ENCODE assay signal across 25 cellular contexts in genomic region chr15:31163769-31164572, GRCh38.
A peak's percentile ranks its signal among the peaks of the same experiment; 100 is the strongest.
DNase-seq lines count a peak whose midpoint lies in the region; ATAC-seq, FAIRE-seq and TF ChIP-seq lines count a peak whose summit lies in the region.
"Had no signal": no experiment of that assay in that cellular context is flagged by ENCODE, and none has a peak within 500 bp of the region (broad histone marks: within the 10 kb centered on the region; RNA-seq: fewer than 3 reads in every experiment).

No MANE protein-coding gene starts in this region.

- no peaks in the 10 kb centered on the region for H3K36me3 ChIP-seq in breast epithelium
- no peaks in the 10 kb centered on the region for H3K36me3 ChIP-seq in astrocyte (ENCODE audit: insufficient read depth, low read length)
- no peaks in the 10 kb centered on the region for H3K36me3 ChIP-seq in kidney epithelial cell (ENCODE audit: control insufficient read depth, insufficient read depth, low read length)
- H3K36me3 ChIP-seq: cardiac muscle cell, uterus had no signal

- no peak for FAIRE-seq in astrocyte (lab: Jason Lieb, UNC)
- FAIRE-seq: K562 had no signal

- H3K4me2 ChIP-seq in astrocyte (ENCODE audit: low read length), result no peak overlapping the region

- peak overlapping the region; percentile 44 for H3K27ac Mint-ChIP-seq in MCF 10A (ENCODE audit: low read depth, unreplicated experiment)
- peak overlapping the region; percentile 4 for H3K27ac Mint-ChIP-seq in astrocyte (ENCODE audit: unreplicated experiment)
- H3K27ac Mint-ChIP-seq in type B pancreatic cell, result peak overlapping the region; percentile 21
- H3K27ac Mint-ChIP-seq: activated CD4-positive, alpha-beta T cell treated with anti-CD3 and anti-CD28 coated beads, Interleukin-2, amount 10 ng/mL, durations not matched to agents 24 days and 14 days; activated naive CD8-positive, alpha-beta T cell treated with anti-CD3 and anti-CD28 coated beads, Interleukin-2, amount 50 U/mL, for 24 hours; activated T-helper 2 cell treated with anti-CD3 and anti-CD28 coated beads, Interferon-gamma antibody, Interleukin-2, Interleukin-4, amounts not matched to agents 10 μg/mL and 5 μg/mL and 100 μg/mL, durations not matched to agents 14 hours and 24 hours and 36 hours; B cell; mesothelial cell of epicardium; nephron progenitor cell had no signal

- DNase-seq in MCF 10A (ENCODE audit: unreplicated experiment), result peak; percentile 58
- no peak for DNase-seq in breast epithelium (ENCODE audit: low spot score in 2 of 2)
- DNase-seq in astrocyte (ENCODE audit: low read depth), result peak; percentile 25
- DNase-seq in kidney epithelial cell (ENCODE audit: low read depth), result peak; percentile 21
- DNase-seq in type B pancreatic cell (ENCODE audit: extremely low spot score, unreplicated experiment), result no peak
- DNase-seq in putamen (ENCODE audit: low spot score), result no peak
- DNase-seq in activated naive CD4-positive, alpha-beta T cell (lab: John Stamatoyannopoulos, UW), result no peak
- DNase-seq: activated CD4-positive, alpha-beta T cell treated with anti-CD3 and anti-CD28 coated beads, Interleukin-2, amount 10 ng/mL, durations not matched to agents 24 days and 14 days; activated naive CD8-positive, alpha-beta T cell treated with anti-CD3 and anti-CD28 coated beads, Interleukin-2, amount 50 U/mL, for 24 hours; COR-L47; dorsolateral prefrontal cortex; left colon; NCI-H146; NCI-H2171; NCI-H69; nephron progenitor cell; Right ventricle myocardium superior; stimulated activated CD8-positive, alpha-beta memory T cell treated with anti-CD3 and anti-CD28 coated beads, Interleukin-4, amount 100 ng/mL, for 48 hours; uterus had no signal

- no peaks in the 10 kb centered on the region for H4K20me1 ChIP-seq in astrocyte (ENCODE audit: insufficient read depth, low read length)

- H3K4me1 Mint-ChIP-seq in MCF 10A (ENCODE audit: insufficient read depth, unreplicated experiment) (peaks cover 16% of the 10 kb centered on the region), astrocyte (ENCODE audit: low read depth, unreplicated experiment) (peaks cover 1% of the 10 kb centered on the region), type B pancreatic cell (ENCODE audit: unreplicated experiment) (peaks cover 12% of the 10 kb centered on the region)
- H3K4me1 Mint-ChIP-seq: B cell had no signal

- no peaks in the 10 kb centered on the region for H3K4me1 ChIP-seq in breast epithelium
- H3K4me1 ChIP-seq in astrocyte (ENCODE audit: insufficient read depth, low read length), result no peaks in the 10 kb centered on the region
- H3K4me1 ChIP-seq: uterus had no signal

- POLR2A ChIA-PET in MCF 10A (lab: Yijun Ruan, JAX), result interaction anchor here (1.0 to 1.3 kb wide), 2 partner anchors 51 to 172 kb away, joined by 3 to 4 read pairs; no protein-coding TSS in a partner anchor

- no peak for ATAC-seq in HG03457 (IDR thresholded peaks at IDR 0.05; ENCODE audit: unreplicated experiment)
- ATAC-seq: activated naive CD8-positive, alpha-beta T cell treated with anti-CD3 and anti-CD28 coated beads, Interleukin-2, amount 50 U/mL, for 24 hours; K562; left colon had no signal

- no TSS peak for BruUV-seq in MCF 10A (replicated peaks; lab: Mats Ljungman, UMichigan)

- H3K9me3 Mint-ChIP-seq in MCF 10A (ENCODE audit: unreplicated experiment) (no peaks in the 10 kb centered on the region), astrocyte (ENCODE audit: unreplicated experiment) (no peaks in the 10 kb centered on the region), type B pancreatic cell (no peaks in the 10 kb centered on the region)
- H3K9me3 Mint-ChIP-seq: activated CD4-positive, alpha-beta T cell treated with anti-CD3 and anti-CD28 coated beads, Interleukin-2, amount 10 ng/mL, durations not matched to agents 24 days and 14 days; activated naive CD8-positive, alpha-beta T cell treated with anti-CD3 and anti-CD28 coated beads, Interleukin-2, amount 50 U/mL, for 24 hours; activated T-helper 2 cell treated with anti-CD3 and anti-CD28 coated beads, Interferon-gamma antibody, Interleukin-2, Interleukin-4, amounts not matched to agents 10 μg/mL and 5 μg/mL and 100 μg/mL, durations not matched to agents 14 hours and 24 hours and 36 hours; mesothelial cell of epicardium; nephron progenitor cell had no signal

- H3K36me3 Mint-ChIP-seq in MCF 10A (ENCODE audit: insufficient read depth, unreplicated experiment) (no peaks in the 10 kb centered on the region), astrocyte (ENCODE audit: low read depth, unreplicated experiment) (no peaks in the 10 kb centered on the region), type B pancreatic cell (no peaks in the 10 kb centered on the region)
- H3K36me3 Mint-ChIP-seq: mesothelial cell of epicardium had no signal

- H3K79me2 ChIP-seq in astrocyte (ENCODE audit: insufficient read depth, low read length), result no peaks in the 10 kb centered on the region

- H3K4me3 ChIP-seq in breast epithelium (no peak overlapping the region), astrocyte (ENCODE audit: insufficient read depth, low read depth, low read length) (no peak overlapping the region), kidney epithelial cell (ENCODE audit: low read depth, low read length) (no peak overlapping the region)
- H3K4me3 ChIP-seq: cardiac muscle cell, dorsolateral prefrontal cortex, K562, uterus had no signal

- H3K9ac ChIP-seq in astrocyte (ENCODE audit: low read length), result no peak overlapping the region

- no peak overlapping the region for H3K27ac ChIP-seq in breast epithelium
- H3K27ac ChIP-seq in astrocyte (ENCODE audit: low read depth, low read length), result no peak overlapping the region
- H3K27ac ChIP-seq: cardiac muscle cell, dorsolateral prefrontal cortex, uterus had no signal

- H2AFZ ChIP-seq in astrocyte (ENCODE audit: low read depth, low read length), result no peak overlapping the region

- intact Hi-C loops in MCF 10A (cut with micrococcal nuclease) (no loop called here), breast epithelium (cut with DNase I; ENCODE audit: low total_unique reads) (no loop called here)

- CTCF ChIA-PET in MCF 10A (lab: Yijun Ruan, JAX), result interaction anchor here (0.7 to 0.8 kb wide), 3 partner anchors 20 to 913 kb away, joined by 3 to 5 read pairs (median 3); no protein-coding TSS in a partner anchor

- TF ChIP-seq POLR2A in breast epithelium (IDR thresholded peaks at IDR 0.05), result no peak

- no peaks in the 10 kb centered on the region for H3K9me3 ChIP-seq in breast epithelium
- no peaks in the 10 kb centered on the region for H3K9me3 ChIP-seq in astrocyte (ENCODE audit: insufficient read depth, low read depth, low read length)
- H3K9me3 ChIP-seq: uterus had no signal

- no peaks in the 10 kb centered on the region for H3K27me3 ChIP-seq in breast epithelium
- H3K27me3 ChIP-seq in astrocyte (ENCODE audit: insufficient read depth, low read length), result no peaks in the 10 kb centered on the region
- H3K27me3 ChIP-seq in kidney epithelial cell (ENCODE audit: control insufficient read depth, insufficient read depth, low read length), result peaks cover 3% of the 10 kb centered on the region
- H3K27me3 ChIP-seq: cardiac muscle cell, uterus had no signal

- H3K27me3 Mint-ChIP-seq in MCF 10A (ENCODE audit: insufficient read depth, unreplicated experiment) (no peaks in the 10 kb centered on the region), astrocyte (ENCODE audit: low read depth, unreplicated experiment) (peaks cover 11% of the 10 kb centered on the region), type B pancreatic cell (no peaks in the 10 kb centered on the region)

- TF ChIP-seq CTCF in MCF 10A (IDR thresholded peaks at IDR 0.05; ENCODE audit: unreplicated experiment) (no peak), breast epithelium (IDR thresholded peaks at IDR 0.05) (no peak), astrocyte (IDR thresholded peaks at IDR 0.05; ENCODE audit: insufficient read depth, low read depth, low read length) (no peak), kidney epithelial cell (IDR thresholded peaks at IDR 0.05; ENCODE audit: insufficient read depth, low read length, poor library complexity, severe bottlenecking) (no peak), type B pancreatic cell (conservative IDR thresholded peaks at IDR 0.05) (no peak)

- H3K4me3 Mint-ChIP-seq in MCF 10A (ENCODE audit: unreplicated experiment), result no peak overlapping the region
- H3K4me3 Mint-ChIP-seq in astrocyte (ENCODE audit: unreplicated experiment), result no peak overlapping the region
- H3K4me3 Mint-ChIP-seq in type B pancreatic cell, result no peak overlapping the region
- H3K4me3 Mint-ChIP-seq: activated CD4-positive, alpha-beta T cell treated with anti-CD3 and anti-CD28 coated beads, Interleukin-2, amount 10 ng/mL, durations not matched to agents 24 days and 14 days; activated naive CD8-positive, alpha-beta T cell treated with anti-CD3 and anti-CD28 coated beads, Interleukin-2, amount 50 U/mL, for 24 hours; B cell; mesothelial cell of epicardium; nephron progenitor cell had no signal

Comparison
In these comparisons a context has a peak if more than half of its experiments do, and no peak if none do; other contexts are left out.
1. DNase-seq: peak in MCF 10A (single experiment), astrocyte (single experiment) and kidney epithelial cell (single experiment); none in breast epithelium (0 of 2), type B pancreatic cell (single experiment), putamen (single experiment) and activated naive CD4-positive, alpha-beta T cell (0 of 4).
2. Peak in every context shown above with its lines, with median percentiles within 50 percentile points of each other: H3K27ac Mint-ChIP-seq.